18 cellular contexts compared by ENCODE assay signal in genomic region chr2:51903728-51904127, GRCh38.
"Had no signal": no experiment of that assay in that cellular context is flagged by ENCODE, and none has a peak within 500 bp of the region (broad histone marks: within the 10 kb centered on the region; RNA-seq: fewer than 3 reads in every experiment).

No MANE protein-coding gene starts in this region.

- H3K27me3 ChIP-seq: sigmoid colon, stomach, testis, tibial artery had no signal

- H3K4me3 Mint-ChIP-seq: effector memory CD8-positive, alpha-beta T cell; memory B cell; natural killer cell; stimulated activated effector memory CD8-positive, alpha-beta T cell treated with anti-CD3 and anti-CD28 coated beads, Interleukin-12 subunit alpha, Interleukin-12 subunit beta, amount 100 ng/mL, for 72 hours; type B pancreatic cell had no signal

- H3K36me3 ChIP-seq: lower lobe of right lung, sigmoid colon, stomach, tibial artery had no signal

- H3K36me3 Mint-ChIP-seq: memory B cell; stimulated activated effector memory CD8-positive, alpha-beta T cell treated with anti-CD3 and anti-CD28 coated beads, Interleukin-12 subunit alpha, Interleukin-12 subunit beta, amount 100 ng/mL, for 72 hours; type B pancreatic cell had no signal

- H3K27me3 Mint-ChIP-seq: effector memory CD8-positive, alpha-beta T cell; memory B cell; type B pancreatic cell had no signal

- H3K4me3 ChIP-seq: lower lobe of right lung, psoas muscle, sigmoid colon, stomach, testis, tibial artery had no signal

- H3K9me3 ChIP-seq: lower lobe of right lung, psoas muscle, sigmoid colon, testis, tibial artery had no signal

- H3K9me3 Mint-ChIP-seq: type B pancreatic cell had no signal

- H3K4me1 ChIP-seq: lower lobe of right lung, psoas muscle, sigmoid colon, stomach, testis, tibial artery had no signal

- H3K27ac ChIP-seq: lower lobe of right lung, psoas muscle, sigmoid colon, stomach, testis, tibial artery had no signal

- DNase-seq: cortex of kidney; effector memory CD8-positive, alpha-beta T cell; hypothalamus; left ventricle myocardium superior; lower lobe of right lung; natural killer cell; right cardiac atrium; sigmoid colon; stimulated activated CD4-positive, alpha-beta T cell treated with anti-CD3 and anti-CD28 coated beads, Interleukin-2, amount 100 ng/mL, for 24 hours; stimulated activated CD4-positive, alpha-beta T cell treated with anti-CD3 and anti-CD28 coated beads, Interleukin-4, amount 100 ng/mL, for 24 hours; stimulated activated naive CD4-positive, alpha-beta T cell treated with Interleukin-2 at 50 U/mL for 16 hours; stomach; testis; tibial artery had no signal

- H3K4me1 Mint-ChIP-seq: memory B cell; natural killer cell; stimulated activated effector memory CD8-positive, alpha-beta T cell treated with anti-CD3 and anti-CD28 coated beads, Interleukin-12 subunit alpha, Interleukin-12 subunit beta, amount 100 ng/mL, for 72 hours had no signal

- H3K27ac Mint-ChIP-seq: effector memory CD8-positive, alpha-beta T cell; memory B cell; natural killer cell; stimulated activated effector memory CD8-positive, alpha-beta T cell treated with anti-CD3 and anti-CD28 coated beads, Interleukin-12 subunit alpha, Interleukin-12 subunit beta, amount 100 ng/mL, for 72 hours; type B pancreatic cell had no signal
